ENCODE assay signal across 31 cellular contexts in genomic region chr17:27066315-27066714, GRCh38.
DNase-seq lines count a peak whose midpoint lies in the region; ATAC-seq, FAIRE-seq and TF ChIP-seq lines count a peak whose summit lies in the region.
"Had no signal": no experiment of that assay in that cellular context is flagged by ENCODE, and none has a peak within 500 bp of the region (broad histone marks: within the 10 kb centered on the region; RNA-seq: fewer than 3 reads in every experiment).

No MANE protein-coding gene starts in this region.

- no peak overlapping the region for H2AFZ ChIP-seq in K562 (ENCODE audit: low read depth, low read length)

- no peak overlapping the region for H3K9ac ChIP-seq in K562 (ENCODE audit: insufficient read depth in 1 of 2, low read depth in 2 of 2, low read length in 2 of 2)
- H3K9ac ChIP-seq: BLaER1; BLaER1 treated with 17β-estradiol and CSF1 and Interleukin-3, amounts not matched to agents 10 nM and 100 nM had no signal

- H3K9me1 ChIP-seq in K562 (ENCODE audit: control insufficient read depth, insufficient read depth, low read length): no peaks in the 10 kb centered on the region

- BruUV-seq in K562 (replicated peaks; lab: Mats Ljungman, UMichigan): no TSS peak

- H3K4me1 ChIP-seq in K562 (replicated peaks in 1 of 2; ENCODE audit: control insufficient read depth in 2 of 2, insufficient read depth in 2 of 2, low read length in 2 of 2): no peaks in the 10 kb centered on the region; a peak in 1 of 5 replicates
- H3K4me1 ChIP-seq: A549; BE2C; BLaER1; BLaER1 treated with 17β-estradiol and CSF1 and Interleukin-3, amounts not matched to agents 10 nM and 100 nM; Caco-2 had no signal

- CTCF ChIA-PET in K562 (lab: Yijun Ruan, JAX; ENCODE audit: low intra/inter-chr PET ratio): no interaction called here

- no peak; the same call in 1 of the 2 replicates for TF ChIP-seq POLR2A in K562 (conservative IDR thresholded peaks at IDR 0.05)

- no peaks in the 10 kb centered on the region for H3K9me3 ChIP-seq in K562 (replicated peaks; ENCODE audit: control insufficient read depth, insufficient read depth, low read depth, low read length)
- H3K9me3 ChIP-seq: A549, BE2C, BLaER1, Caco-2 had no signal

- H3K4me3 ChIP-seq in K562: no peak overlapping the region
- H3K4me3 ChIP-seq: A549; BLaER1; BLaER1 treated with 17β-estradiol and CSF1 and Interleukin-3, amounts not matched to agents 10 nM and 100 nM had no signal

- WGBS in K562 (ENCODE audit: insufficient coverage, low coverage, missing lambda C conversion rate): 40% methylated on average over 2 of the region's 2 CpGs

- H3K4me2 ChIP-seq in K562 (ENCODE audit: insufficient read depth, low read length): no peak overlapping the region
- H3K4me2 ChIP-seq: A549; BLaER1; BLaER1 treated with 17β-estradiol and CSF1 and Interleukin-3, amounts not matched to agents 10 nM and 100 nM had no signal

- no peaks in the 10 kb centered on the region for H3K79me2 ChIP-seq in K562 (ENCODE audit: control insufficient read depth, insufficient read depth, low read length)

- in situ Hi-C loops in K562 (cut with MboI): no loop called here

- no peak for TF ChIP-seq RAD21 in K562 (CRISPR knock-in tag; conservative IDR thresholded peaks at IDR 0.05 in 1 of 2, IDR thresholded peaks at IDR 0.05 in 1 of 2)

- DNase-seq in K562 (ENCODE audit: extremely low read depth in 1 of 4, low spot score in 3 of 4): no peak
- DNase-seq in urothelium cell line (ENCODE audit: low spot score): no peak
- DNase-seq in activated naive CD4-positive, alpha-beta T cell treated with anti-CD3 and anti-CD28 coated beads, Interleukin-2, amount 50 U/mL, for 16 hours: no peak
- DNase-seq in NK-92 treated with Interleukin-12 subunit alpha and Interleukin-12 subunit beta, amount 100 ng/mL, for 24 hours (lab: John Stamatoyannopoulos, UW): no peak
- DNase-seq: 8988T; ACHN; AML-193; BE2C; C1 segment of cervical spinal cord; Caco-2; Calu3; CD4-positive, alpha-beta memory T cell; CD4-positive, alpha-beta T cell; CD4-positive, CD25-positive, alpha-beta regulatory T cell; CD8-positive, alpha-beta memory T cell; CD8-positive, alpha-beta T cell; COR-L47; DMS 273 treated with DMSO at 0.1 percent for 48 hours; DMS153; DMS53; DMS79; DMS79 treated with DMSO at 0.1 percent for 48 hours; DND-41; EL had no signal

- TF ChIP-seq CTCF in K562 (IDR thresholded peaks at IDR 0.05 in 2 of 3, conservative IDR thresholded peaks at IDR 0.05 in 1 of 3; ENCODE audit: insufficient read depth in 2 of 3, low read depth in 1 of 3, low read length in 3 of 3): no peak

- POLR2A ChIA-PET in K562 (lab: Yijun Ruan, JAX): interaction anchor here (1.5 to 2.0 kb wide), 2 partner anchors 11 to 23 kb away, joined by 4 to 6 read pairs; no protein-coding TSS in a partner anchor

- peaks cover 41% of the 10 kb centered on the region for H3K36me3 ChIP-seq in K562 (ENCODE audit: control insufficient read depth, insufficient read depth, low read length)
- H3K36me3 ChIP-seq: BE2C; BLaER1; BLaER1 treated with 17β-estradiol and CSF1 and Interleukin-3, amounts not matched to agents 10 nM and 100 nM had no signal

- peak; percentile 25 for ATAC-seq in K562
- ATAC-seq: A549; CD8-positive, alpha-beta T cell had no signal

- TF ChIP-seq EP300 in K562 (IDR thresholded peaks at IDR 0.05; ENCODE audit: low read length): no peak

- FAIRE-seq in K562 (lab: Jason Lieb, UNC) (no peak), urothelium cell line (lab: Jason Lieb, UNC) (peak; percentile 37)
- FAIRE-seq: A204.1, D721Med had no signal

- intact Hi-C loops in K562 (cut with micrococcal nuclease): no loop called here

- no peaks in the 10 kb centered on the region for H4K20me1 ChIP-seq in K562 (replicated peaks; ENCODE audit: control insufficient read depth, insufficient read depth, low read length)
- H4K20me1 ChIP-seq: BLaER1; BLaER1 treated with 17β-estradiol and CSF1 and Interleukin-3, amounts not matched to agents 10 nM and 100 nM had no signal

- no peaks in the 10 kb centered on the region for H3K27me3 ChIP-seq in K562 (ENCODE audit: control insufficient read depth in 2 of 2, insufficient read depth in 2 of 2, low read length in 2 of 2)
- H3K27me3 ChIP-seq: BE2C; BLaER1; BLaER1 treated with 17β-estradiol and CSF1 and Interleukin-3, amounts not matched to agents 10 nM and 100 nM had no signal

- no peak overlapping the region for H3K27ac ChIP-seq in K562 (ENCODE audit: extremely low read depth, low read depth, low read length)
- H3K27ac ChIP-seq: 22Rv1; A549; BLaER1; BLaER1 treated with 17β-estradiol and CSF1 and Interleukin-3, amounts not matched to agents 10 nM and 100 nM; C4-2B had no signal

TF ChIP-seq in K562, 482 proteins besides CTCF, POLR2A, EP300 and RAD21:
- TF ChIP-seq FOS (IDR thresholded peaks at IDR 0.05; ENCODE audit: extremely low read depth, insufficient read length): no peak
- peak; percentile 66; the same call in 1 of the 2 replicates for TF ChIP-seq POLR2AphosphoS2 (IDR thresholded peaks at IDR 0.05; ENCODE audit: low read length)
- peak; percentile 66; the same call in 1 of the 2 replicates for TF ChIP-seq POLR2AphosphoS5 (IDR thresholded peaks at IDR 0.05; ENCODE audit: control insufficient read depth, insufficient read depth, low read depth, low read length)
- no peak for TF ChIP-seq ZKSCAN3 (CRISPR knock-in tag; IDR thresholded peaks at IDR 0.05)
- TF ChIP-seq FOXP4 (CRISPR knock-in tag; IDR thresholded peaks at IDR 0.05; ENCODE audit: borderline replicate concordance): no peak
- TF ChIP-seq THRB (CRISPR knock-in tag; conservative IDR thresholded peaks at IDR 0.05): peak; percentile 51; the same call in 1 of the 2 replicates
- TF ChIP-seq BCOR (IDR thresholded peaks at IDR 0.05): no peak
- no peak for TF ChIP-seq NR2C1 (IDR thresholded peaks at IDR 0.05)
- TF ChIP-seq NR2C1 (tag; IDR thresholded peaks at IDR 0.05): no peak
- TF ChIP-seq MCM5 (IDR thresholded peaks at IDR 0.05; ENCODE audit: low read depth): no peak
TF ChIP-seq in K562: peak in this region for 3.
